Comparison of ENCODE assay signal across 19 cellular contexts in the genomic region with DNA sequence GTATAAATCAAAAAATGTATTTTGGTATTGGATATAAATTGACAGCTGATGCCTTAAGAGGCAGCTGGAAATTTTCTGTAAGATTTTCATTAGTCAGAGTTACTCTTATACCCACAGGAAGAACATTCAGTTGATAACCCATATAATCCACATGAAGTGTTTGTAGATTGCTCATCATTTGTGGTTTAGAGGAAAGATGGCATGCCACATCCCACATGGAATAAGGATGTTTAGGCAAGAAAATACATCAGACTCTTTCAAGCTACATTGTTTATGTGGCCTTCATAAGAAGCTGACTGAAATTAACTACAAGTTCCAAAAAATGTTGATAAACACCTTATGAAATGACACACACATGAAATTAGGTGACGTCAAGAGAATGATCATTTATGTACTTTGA. TPM values are rescaled to one million over a fixed set of nuclear protein-coding genes. Genes with fewer than 3 reads are reported as not detected.
DNase-seq lines count a peak whose midpoint lies in the region; ATAC-seq, FAIRE-seq and TF ChIP-seq lines count a peak whose summit lies in the region.
"Had no signal": no experiment of that assay in that cellular context is flagged by ENCODE, and none has a peak within 500 bp of the region (broad histone marks: within the 10 kb centered on the region; RNA-seq: fewer than 3 reads in every experiment).

No MANE protein-coding gene starts in this region.

- no peaks in the 10 kb centered on the region for H3K4me1 Mint-ChIP-seq in CD4-positive, alpha-beta memory T cell
- H3K4me1 Mint-ChIP-seq: CD8-positive, alpha-beta memory T cell had no signal

- H2BK5ac ChIP-seq in neuronal stem cell (ENCODE audit: low read length), result no peak overlapping the region

- H4K20me1 ChIP-seq in PC-3 (ENCODE audit: low read length), result no peaks in the 10 kb centered on the region
- no peaks in the 10 kb centered on the region for H4K20me1 ChIP-seq in endothelial cell of umbilical vein (replicated peaks; ENCODE audit: control insufficient read depth, extremely low read depth, insufficient read depth, low read length)
- H4K20me1 ChIP-seq in osteoblast (ENCODE audit: insufficient read depth, low read length), result no peaks in the 10 kb centered on the region

- peak; percentile 89 for DNase-seq in EH (ENCODE audit: low read depth)
- DNase-seq in PC-3, result peak; percentile 78
- peak; percentile 11 for DNase-seq in endothelial cell of umbilical vein (ENCODE audit: low read depth, low spot score)
- DNase-seq in osteoblast (ENCODE audit: insufficient read length, low spot score, missing footprints), result peak; percentile 25
- DNase-seq in CD4-positive, alpha-beta memory T cell, result no peak
- DNase-seq in neuronal stem cell (ENCODE audit: low spot score), result no peak
- DNase-seq in GM13977 (ENCODE audit: low spot score), result no peak
- DNase-seq: activated CD4-positive, alpha-beta T cell treated with anti-CD3 and anti-CD28 coated beads for 1 hour; CD8-positive, alpha-beta memory T cell; cortex of kidney; kidney; NCI-H1105 treated with DMSO at 0.1 percent for 48 hours; NCI-H345; stimulated activated CD4-positive, alpha-beta T cell treated with anti-CD3 and anti-CD28 coated beads, Interleukin-4, amount 100 ng/mL, for 1 hour; stimulated activated naive CD4-positive, alpha-beta T cell had no signal

- POLR2A ChIA-PET in PC-3 (lab: Charles Lee; ENCODE audit: unreplicated experiment) (no interaction called here), endothelial cell of umbilical vein (lab: Charles Lee) (no interaction called here)
- POLR2A ChIA-PET in CD4-positive, alpha-beta memory T cell (lab: Charles Lee; ENCODE audit: partially characterized antibody), result no interaction called here

- no peak for TF ChIP-seq POLR2A in endothelial cell of umbilical vein (IDR thresholded peaks at IDR 0.05; ENCODE audit: low read depth, low read length)

- intact Hi-C loops in PC-3 (cut with micrococcal nuclease), result loop anchor here (5.0 kb wide), 1 partner anchor 44 kb away; no protein-coding TSS in a partner anchor
- intact Hi-C loops in endothelial cell of umbilical vein (cut with micrococcal nuclease), result no loop called here
- intact Hi-C loops in CD4-positive, alpha-beta memory T cell (cut with micrococcal nuclease), result no loop called here

- dilution Hi-C loops in endothelial cell of umbilical vein (cut with MboI; ENCODE audit: extremely low pct_ligation_motif_present, low sequenced_read_pairs), result no loop called here

- H3K4me3 ChIP-seq in PC-3 (ENCODE audit: low read length) (no peak overlapping the region), endothelial cell of umbilical vein (replicated peaks in 1 of 3; ENCODE audit: insufficient read depth in 1 of 3, low read depth in 1 of 3, low read length in 3 of 3) (no peak overlapping the region), osteoblast (ENCODE audit: insufficient read depth, low read length) (no peak overlapping the region), neuronal stem cell (ENCODE audit: low read length in 2 of 2) (no peak overlapping the region)
- H3K4me3 ChIP-seq in CD4-positive, alpha-beta memory T cell (ENCODE audit: low read length in 2 of 2), result no peak overlapping the region
- H3K4me3 ChIP-seq: gastroesophageal sphincter had no signal

- no peak overlapping the region for H3K14ac ChIP-seq in neuronal stem cell (ENCODE audit: low read length)

- H3K4me1 ChIP-seq in PC-3 (ENCODE audit: insufficient read depth, low read length) (peaks cover 49% of the 10 kb centered on the region), endothelial cell of umbilical vein (ENCODE audit: control insufficient read depth, extremely low read depth, insufficient read depth, low read length) (peaks cover 31% of the 10 kb centered on the region), osteoblast (ENCODE audit: insufficient read depth, low read length) (peaks cover 48% of the 10 kb centered on the region), neuronal stem cell (ENCODE audit: control insufficient read depth in 2 of 2, insufficient read depth in 1 of 2, low read depth in 1 of 2, low read length in 2 of 2) (no peaks in the 10 kb centered on the region)
- no peaks in the 10 kb centered on the region for H3K4me1 ChIP-seq in CD4-positive, alpha-beta memory T cell (ENCODE audit: insufficient read depth, low read length)

- CTCF ChIA-PET in PC-3 (lab: Charles Lee) (no interaction called here), endothelial cell of umbilical vein (lab: Charles Lee) (interaction anchor here (1.0 to 2.1 kb wide), 3 partner anchors 28 to 174 kb away, joined by 3 to 6 read pairs (median 5); partner anchors contain the start of gene AREG)
- CTCF ChIA-PET in CD4-positive, alpha-beta memory T cell (lab: Charles Lee; ENCODE audit: partially characterized antibody), result interaction anchor here (1.4 kb wide), 1 partner anchor 32 kb away, joined by 3 read pairs; no protein-coding TSS in a partner anchor

- H3K9ac ChIP-seq in PC-3 (ENCODE audit: low read length) (no peak overlapping the region), endothelial cell of umbilical vein (replicated peaks; ENCODE audit: extremely low read depth, insufficient read depth, low read length) (no peak overlapping the region), neuronal stem cell (ENCODE audit: low read depth, low read length, poor library complexity) (no peak overlapping the region)

- H3K23ac ChIP-seq in neuronal stem cell (ENCODE audit: low read depth, low read length, poor library complexity), result no peak overlapping the region

- H3K9me2 ChIP-seq in PC-3 (replicated peaks; ENCODE audit: low read length), result no peaks in the 10 kb centered on the region

- no peaks in the 10 kb centered on the region for H3F3A ChIP-seq in PC-3 (ENCODE audit: low read length, unreplicated experiment)

- H3K27ac ChIP-seq in PC-3 (ENCODE audit: low read length) (peak overlapping the region; percentile 57), endothelial cell of umbilical vein (ENCODE audit: insufficient read depth, low read depth, low read length) (no peak overlapping the region), osteoblast (ENCODE audit: low read depth, low read length) (peak overlapping the region; percentile 67), neuronal stem cell (replicated peaks; ENCODE audit: low read length) (no peak overlapping the region)
- no peak overlapping the region for H3K27ac ChIP-seq in CD4-positive, alpha-beta memory T cell (ENCODE audit: low read depth, low read length)
- H3K27ac ChIP-seq: gastroesophageal sphincter had no signal

- H2BK15ac ChIP-seq in neuronal stem cell (ENCODE audit: low read length), result no peak overlapping the region

- peaks cover 12 to 17% of the 10 kb centered on the region in 2 donors for H3K27me3 Mint-ChIP-seq in CD4-positive, alpha-beta memory T cell

- peaks cover 0 to 11% (median 0%) of the 10 kb centered on the region in 8 donors for H3K9me3 Mint-ChIP-seq in CD4-positive, alpha-beta memory T cell

- H2BK12ac ChIP-seq in neuronal stem cell (ENCODE audit: low read length), result no peak overlapping the region

- no peak overlapping the region for H3K4me2 ChIP-seq in PC-3 (ENCODE audit: low read length)
- no peak overlapping the region for H3K4me2 ChIP-seq in endothelial cell of umbilical vein (ENCODE audit: insufficient read depth, low read length)
- peak overlapping the region; percentile 29 for H3K4me2 ChIP-seq in osteoblast (ENCODE audit: insufficient read depth, low read length)
- no peak overlapping the region for H3K4me2 ChIP-seq in neuronal stem cell (ENCODE audit: insufficient read depth, low read length, poor library complexity, severe bottlenecking)

- no peaks in the 10 kb centered on the region for H3K27me3 ChIP-seq in PC-3 (ENCODE audit: low read length)
- H3K27me3 ChIP-seq in endothelial cell of umbilical vein (ENCODE audit: control insufficient read depth in 2 of 2, insufficient read depth in 2 of 2, low read length in 2 of 2), result no peaks in the 10 kb centered on the region
- H3K27me3 ChIP-seq in osteoblast (ENCODE audit: insufficient read depth, low read length), result no peaks in the 10 kb centered on the region
- no peaks in the 10 kb centered on the region for H3K27me3 ChIP-seq in CD4-positive, alpha-beta memory T cell (ENCODE audit: insufficient read depth, low read length)
- H3K27me3 ChIP-seq in neuronal stem cell (ENCODE audit: control insufficient read depth in 3 of 3, insufficient read depth in 3 of 3, low read depth in 1 of 3, low read length in 3 of 3), result no peaks in the 10 kb centered on the region
- H3K27me3 ChIP-seq: gastroesophageal sphincter had no signal

- in situ Hi-C loops in GM13977 (cut with MboI; ENCODE audit: low pct_unique_long_range_greater_than_20kb, low sequenced_read_pairs, unreplicated experiment), result no loop called here

- peaks cover 0 to 3% of the 10 kb centered on the region in 2 donors for H3K36me3 Mint-ChIP-seq in CD4-positive, alpha-beta memory T cell
- H3K36me3 Mint-ChIP-seq: CD8-positive, alpha-beta memory T cell had no signal

- no peak overlapping the region for H3K18ac ChIP-seq in neuronal stem cell (ENCODE audit: low read length)

- no peak overlapping the region for H3K4me3 Mint-ChIP-seq in CD4-positive, alpha-beta memory T cell
- H3K4me3 Mint-ChIP-seq: activated naive CD8-positive, alpha-beta T cell; CD8-positive, alpha-beta memory T cell had no signal

- no peak overlapping the region for H4K8ac ChIP-seq in neuronal stem cell (ENCODE audit: low read depth, low read length)

- no peaks in the 10 kb centered on the region for H3K9me1 ChIP-seq in endothelial cell of umbilical vein (replicated peaks; ENCODE audit: control insufficient read depth, extremely low read depth, insufficient read depth, low read length)

- H2BK120ac ChIP-seq in neuronal stem cell (ENCODE audit: low read depth, low read length), result no peak overlapping the region

- H3K9me3 ChIP-seq in PC-3 (ENCODE audit: low read length), result no peaks in the 10 kb centered on the region
- no peaks in the 10 kb centered on the region for H3K9me3 ChIP-seq in endothelial cell of umbilical vein (replicated peaks; ENCODE audit: control insufficient read depth, insufficient read depth, low read length)
- H3K9me3 ChIP-seq in osteoblast (ENCODE audit: low read depth, low read length), result no peaks in the 10 kb centered on the region
- H3K9me3 ChIP-seq in CD4-positive, alpha-beta memory T cell (ENCODE audit: control insufficient read depth in 1 of 2, low read length in 2 of 2), result no peaks in the 10 kb centered on the region
- H3K9me3 ChIP-seq in neuronal stem cell (replicated peaks in 1 of 2; ENCODE audit: control insufficient read depth in 2 of 2, insufficient read depth in 1 of 2, low read depth in 1 of 2, low read length in 2 of 2), result no peaks in the 10 kb centered on the region

- no peaks in the 10 kb centered on the region for H3K79me1 ChIP-seq in neuronal stem cell (ENCODE audit: low read depth, low read length)

- no peak overlapping the region for H2AFZ ChIP-seq in PC-3 (ENCODE audit: low read length)
- no peak overlapping the region for H2AFZ ChIP-seq in endothelial cell of umbilical vein (ENCODE audit: low read depth, low read length)
- no peak overlapping the region for H2AFZ ChIP-seq in osteoblast (ENCODE audit: low read length)
- no peak overlapping the region for H2AFZ ChIP-seq in neuronal stem cell (ENCODE audit: low read length)

- H3K79me2 ChIP-seq in PC-3 (ENCODE audit: low read length) (no peaks in the 10 kb centered on the region), endothelial cell of umbilical vein (ENCODE audit: control insufficient read depth, insufficient read depth, low read length) (no peaks in the 10 kb centered on the region), osteoblast (ENCODE audit: insufficient read depth, low read length) (no peaks in the 10 kb centered on the region)

- no peak for TF ChIP-seq CTCF in PC-3 (conservative IDR thresholded peaks at IDR 0.05; ENCODE audit: low read depth, low read length)
- no peak for TF ChIP-seq CTCF in endothelial cell of umbilical vein (IDR thresholded peaks at IDR 0.05; ENCODE audit: extremely low read depth in 1 of 2, insufficient read depth in 1 of 2, low read depth in 1 of 2, low read length in 2 of 2)
- no peak for TF ChIP-seq CTCF in osteoblast (IDR thresholded peaks at IDR 0.05; ENCODE audit: extremely low read depth, low read depth, low read length)
- no peak for TF ChIP-seq CTCF in GM13977 (IDR thresholded peaks at IDR 0.05; ENCODE audit: extremely low read depth, insufficient read depth, missing control alignments)

- H3K36me3 ChIP-seq in PC-3 (ENCODE audit: low read depth, low read length) (no peaks in the 10 kb centered on the region), endothelial cell of umbilical vein (ENCODE audit: control insufficient read depth in 2 of 2, extremely low read depth in 1 of 2, insufficient read depth in 2 of 2, low read length in 2 of 2) (no peaks in the 10 kb centered on the region), osteoblast (ENCODE audit: insufficient read depth, low read length) (no peaks in the 10 kb centered on the region), neuronal stem cell (replicated peaks in 1 of 2; ENCODE audit: control insufficient read depth in 2 of 2, insufficient read depth in 2 of 2, low read length in 2 of 2) (no peaks in the 10 kb centered on the region)
- H3K36me3 ChIP-seq in CD4-positive, alpha-beta memory T cell (ENCODE audit: insufficient read depth, low read length), result no peaks in the 10 kb centered on the region
- H3K36me3 ChIP-seq: gastroesophageal sphincter had no signal

- H3K27ac Mint-ChIP-seq in CD4-positive, alpha-beta memory T cell, result no peak overlapping the region
- H3K27ac Mint-ChIP-seq: activated naive CD8-positive, alpha-beta T cell; CD8-positive, alpha-beta memory T cell had no signal

- BruUV-seq in PC-3 (replicated peaks; lab: Mats Ljungman, UMichigan) (no TSS peak), endothelial cell of umbilical vein (replicated peaks; lab: Mats Ljungman, UMichigan) (no TSS peak)

- WGBS in neuronal stem cell (ENCODE audit: extremely low coverage in 2 of 2, insufficient read length in 2 of 2, insufficient replicate concordance in 1 of 2), 2 donors, result no CpG with 5 or more reads among the region's 1 CpG

- no peak overlapping the region for H4K91ac ChIP-seq in neuronal stem cell (ENCODE audit: low read depth, low read length, poor library complexity)

- no peak overlapping the region for H2AK5ac ChIP-seq in neuronal stem cell (ENCODE audit: low read depth, low read length)

- no peak for FAIRE-seq in endothelial cell of umbilical vein (lab: Jason Lieb, UNC)
- FAIRE-seq: HepG2, kidney had no signal

- ATAC-seq in PC-3 (peak; percentile 59), HG02610 (IDR thresholded peaks at IDR 0.05; ENCODE audit: unreplicated experiment) (no peak)
- ATAC-seq: gastroesophageal sphincter, HepG2 had no signal

- H3K4ac ChIP-seq in neuronal stem cell (ENCODE audit: low read length), result no peak overlapping the region

RNA-seq across cellular contexts. Expression of gene AREG, which starts 56.6 kb away (rescaled TPM):
- total RNA-seq in PC-3 (2014; rRNA removed) (203 and 222 TPM in 2 replicates), endothelial cell of umbilical vein (0.46 and 0.55 TPM in 2 replicates), osteoblast (under 0.01 and 0.36 TPM in 2 replicates)
- 0.11 and 0.17 TPM in 2 replicates for polyA plus RNA-seq in endothelial cell of umbilical vein
- 0.18 and 0.23 TPM in 2 replicates for polyA plus RNA-seq in endothelial cell of umbilical vein (2011; cell fraction: cytosol; rRNA removed)
- polyA plus RNA-seq in endothelial cell of umbilical vein (2011; cell fraction: nucleus; rRNA removed), result 0.29 and 0.58 TPM in 2 replicates
- polyA plus RNA-seq in endothelial cell of umbilical vein (2012), result 0.13 and 0.27 TPM in 2 replicates
- 1.2 TPM in 1 of 2 replicates, not detected in the other for polyA minus RNA-seq in endothelial cell of umbilical vein
- 3.5 TPM for polyA minus RNA-seq in endothelial cell of umbilical vein (2011; cell fraction: cytosol; rRNA and poly(A)+ RNA removed)
- 0.48 TPM in 1 of 2 replicates, not detected in the other for polyA minus RNA-seq in endothelial cell of umbilical vein (2011; cell fraction: nucleus; rRNA and poly(A)+ RNA removed)
- total RNA-seq in CD4-positive, alpha-beta memory T cell, result under 1 TPM; 0.44 to 0.52 TPM
- polyA plus RNA-seq in CD4-positive, alpha-beta memory T cell, result 1 to 10 TPM; 1.4 to 8.3 TPM
- polyA plus RNA-seq in neuronal stem cell (2013, experiment 1 of 2), result 0.08 TPM
- polyA plus RNA-seq in neuronal stem cell (2013, experiment 2 of 2), result 0.03 TPM

Comparison
In these comparisons a context has a peak if more than half of its experiments do, and no peak if none do; other contexts are left out.
1. DNase-seq: peak in EH (single experiment), PC-3 (single experiment), endothelial cell of umbilical vein (single experiment) and osteoblast (single experiment); none in CD4-positive, alpha-beta memory T cell (0 of 5), neuronal stem cell (single experiment) and GM13977 (single experiment).
2. H3K27ac ChIP-seq: peak in PC-3 (single experiment) and osteoblast (single experiment); none in endothelial cell of umbilical vein (single experiment), CD4-positive, alpha-beta memory T cell (single experiment) and neuronal stem cell (single experiment).
3. RNA of gene AREG, which starts 56.6 kb away (total RNA-seq): 203 to 222 TPM in PC-3; 0.46 to 0.55 TPM in endothelial cell of umbilical vein, 0.44 to 0.52 TPM in CD4-positive, alpha-beta memory T cell and under 0.01 to 0.36 TPM in osteoblast; every median in the first group is over 100 times any median in the second.